ENCODE assay signal across 11 cellular contexts in genomic region chr1:41474490-41475271, GRCh38. TPM values are rescaled to one million over a fixed set of nuclear protein-coding genes. Genes with fewer than 3 reads are reported as not detected.
A peak's percentile ranks its signal among the peaks of the same experiment; 100 is the strongest.
DNase-seq lines count a peak whose midpoint lies in the region; ATAC-seq, FAIRE-seq and TF ChIP-seq lines count a peak whose summit lies in the region.
"Had no signal": no experiment of that assay in that cellular context is flagged by ENCODE, and none has a peak within 500 bp of the region (broad histone marks: within the 10 kb centered on the region; RNA-seq: fewer than 3 reads in every experiment).

No MANE protein-coding gene starts in this region.

- no peak for ATAC-seq in HG03520 (IDR thresholded peaks at IDR 0.05; ENCODE audit: unreplicated experiment)
- ATAC-seq in GM18909 (IDR thresholded peaks at IDR 0.05; ENCODE audit: poor library complexity, unreplicated experiment), result no peak

- no TSS peak for BruUV-seq in PC-9 (replicated peaks; lab: Mats Ljungman, UMichigan)

- H3K27me3 ChIP-seq in BE2C (no peaks in the 10 kb centered on the region), PC-9 (ENCODE audit: insufficient read depth, low read depth) (no peaks in the 10 kb centered on the region)
- H3K27me3 ChIP-seq: BLaER1 had no signal

- H3K79me2 ChIP-seq in PC-9 (ENCODE audit: low read depth), result no peaks in the 10 kb centered on the region

- FAIRE-seq in frontal cortex (lab: Jason Lieb, UNC), result no peak
- FAIRE-seq: RCC 7860 had no signal

- no peak overlapping the region for H3K27ac ChIP-seq in PC-9
- H3K27ac ChIP-seq: BLaER1 had no signal

- peak; percentile 32 for DNase-seq in BE2C
- DNase-seq in PC-9, result peak; percentile 50 to 54
- peak in 34 of 42 donors; percentile 26 to 82 (median 56) for DNase-seq in head of caudate nucleus
- DNase-seq in pons (ENCODE audit: low spot score), result peak; percentile 46
- DNase-seq in frontal cortex (ENCODE audit: low spot score in 2 of 2), result no peak
- no peak for DNase-seq in SW 1271 (lab: John Stamatoyannopoulos, UW)

- H2AFZ ChIP-seq in PC-9, result no peak overlapping the region

- no peaks in the 10 kb centered on the region for H3K36me3 ChIP-seq in BE2C
- no peaks in the 10 kb centered on the region for H3K36me3 ChIP-seq in PC-9 (ENCODE audit: low read depth)
- H3K36me3 ChIP-seq: BLaER1 had no signal

- H3K9me3 ChIP-seq in BE2C (no peaks in the 10 kb centered on the region), PC-9 (ENCODE audit: insufficient read depth, low read depth) (no peaks in the 10 kb centered on the region)
- H3K9me3 ChIP-seq: BLaER1 had no signal

- TF ChIP-seq CTCF in BE2C (IDR thresholded peaks at IDR 0.05; ENCODE audit: low read depth, low read length) (no peak), PC-9 (conservative IDR thresholded peaks at IDR 0.05) (no peak)

- no peaks in the 10 kb centered on the region for H4K20me1 ChIP-seq in PC-9 (ENCODE audit: insufficient read depth)
- H4K20me1 ChIP-seq: BLaER1 had no signal

- peak overlapping the region; percentile 35 for H3K4me2 ChIP-seq in PC-9
- H3K4me2 ChIP-seq: BLaER1 had no signal

- H3K4me3 ChIP-seq in BE2C (ENCODE audit: low read depth, low read length) (no peak overlapping the region), PC-9 (no peak overlapping the region)
- H3K4me3 ChIP-seq: BLaER1 had no signal

- H3K4me1 ChIP-seq in BE2C, result no peaks in the 10 kb centered on the region
- peaks cover 44% of the 10 kb centered on the region for H3K4me1 ChIP-seq in PC-9 (replicated peaks; ENCODE audit: insufficient read depth)

- no peaks in the 10 kb centered on the region for H3K9me2 ChIP-seq in PC-9 (ENCODE audit: insufficient read depth)

- intact Hi-C loops in PC-9 (cut with micrococcal nuclease; ENCODE audit: unreplicated experiment) (no loop called here), head of caudate nucleus (cut with DNase I) (no loop called here)

- H3F3A ChIP-seq in PC-9 (ENCODE audit: insufficient read depth, low read depth), result no peaks in the 10 kb centered on the region; the same call in 1 of the 2 replicates

- CTCF ChIA-PET in PC-9 (lab: Charles Lee), result interaction anchor here (2.3 kb wide), 1 partner anchor 17 kb away, joined by 7 read pairs; no protein-coding TSS in a partner anchor

- POLR2A ChIA-PET in PC-9 (lab: Charles Lee; ENCODE audit: unreplicated experiment), result interaction anchor here (0.7 kb wide), 1 partner anchor 16 kb away, joined by 4 read pairs; no protein-coding TSS in a partner anchor

RNA-seq across cellular contexts. Expression of gene EDN2, which starts 9.8 kb away (rescaled TPM):
- polyA plus RNA-seq in BE2C (2012; ENCODE audit: insufficient read depth, insufficient read length, low read depth), result not detected
- total RNA-seq in PC-9 (2021), result 0.43 and 0.48 TPM in 2 replicates
- not detected for total RNA-seq in frontal cortex
- total RNA-seq: mononuclear cell had no signal

Comparison
In these comparisons a context has a peak if more than half of its experiments do, and no peak if none do; other contexts are left out.
1. DNase-seq: peak in BE2C (single experiment), PC-9 (2 of 2), head of caudate nucleus (34 of 42) and pons (single experiment); none in frontal cortex (0 of 2) and SW 1271 (0 of 2).